12 cellular contexts compared by ENCODE assay signal in the genomic region with DNA sequence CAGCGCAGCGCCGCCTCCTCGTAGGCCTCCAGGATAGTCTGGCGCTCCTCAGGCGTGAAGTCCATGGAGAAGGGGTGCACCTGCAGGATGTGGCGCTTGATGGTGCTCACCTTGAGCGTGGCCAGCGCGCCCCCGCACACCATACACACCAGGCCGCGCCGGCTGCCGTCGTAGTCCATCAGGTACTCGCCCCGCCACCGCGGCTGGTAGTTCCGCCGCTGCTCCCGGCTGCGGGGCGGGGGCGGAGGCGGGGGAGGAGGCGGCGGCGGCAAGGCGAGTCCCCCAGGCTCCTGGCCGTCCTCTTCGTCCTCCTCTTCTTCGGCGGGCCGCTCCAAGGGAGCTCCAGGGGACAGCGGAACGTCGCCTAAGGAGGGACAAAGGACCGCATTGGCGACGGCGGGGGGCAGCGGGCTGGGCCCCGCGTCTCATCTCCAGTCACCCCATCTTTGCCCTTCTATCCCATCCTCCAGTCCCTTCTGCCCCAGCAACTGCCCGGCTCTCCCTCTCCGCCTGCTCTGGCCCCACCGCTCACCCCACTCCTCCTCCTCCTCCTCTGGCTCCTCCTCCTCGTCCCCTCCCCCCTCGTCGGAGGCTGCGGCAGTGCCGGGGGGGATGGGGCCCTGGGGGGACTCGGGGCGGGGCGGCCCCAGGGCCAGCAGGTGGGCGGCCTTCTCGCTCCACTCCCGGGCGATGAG. TPM values are rescaled to one million over a fixed set of nuclear protein-coding genes. Genes with fewer than 3 reads are reported as not detected.
DNase-seq lines count a peak whose midpoint lies in the region; ATAC-seq and TF ChIP-seq lines count a peak whose summit lies in the region.
"Had no signal": no experiment of that assay in that cellular context is flagged by ENCODE, and none has a peak within 500 bp of the region (broad histone marks: within the 10 kb centered on the region; RNA-seq: fewer than 3 reads in every experiment).

No MANE protein-coding gene starts in this region.

- H3K9me3 Mint-ChIP-seq in MCF 10A (ENCODE audit: unreplicated experiment) (no peaks in the 10 kb centered on the region), neural progenitor cell (no peaks in the 10 kb centered on the region), chondrocyte (ENCODE audit: low read depth) (no peaks in the 10 kb centered on the region)

- no peak for DNase-seq in breast epithelium (ENCODE audit: low spot score in 2 of 2)
- no peak for DNase-seq in MCF 10A (ENCODE audit: unreplicated experiment)
- DNase-seq in left cardiac atrium = peak; percentile 58
- peak; percentile 80 for DNase-seq in neural progenitor cell (ENCODE audit: low spot score)
- no peak for DNase-seq in vagina (ENCODE audit: extremely low spot score in 2 of 2)
- no peak for DNase-seq in chondrocyte (ENCODE audit: low spot score)
- no peak for DNase-seq in GM03348 (ENCODE audit: low spot score)
- no peak for DNase-seq in central memory CD4-positive, alpha-beta T cell
- DNase-seq: ACHN, KG1, NCI-H510A treated with DMSO at 0.1 percent for 48 hours, T-helper 2 cell had no signal

- no TSS peak for BruUV-seq in MCF 10A (replicated peaks; lab: Mats Ljungman, UMichigan)

- H3K4me1 ChIP-seq in breast epithelium = peaks cover 0 to 16% of the 10 kb centered on the region in 2 donors
- peaks cover 42% of the 10 kb centered on the region for H3K4me1 ChIP-seq in neural progenitor cell
- H3K4me1 ChIP-seq in vagina = peaks cover 43% of the 10 kb centered on the region

- peak overlapping the region; percentile 43 to 68 (median 48) for H3K4me3 ChIP-seq in breast epithelium
- peak overlapping the region; percentile 62 for H3K4me3 ChIP-seq in neural progenitor cell
- peak overlapping the region; percentile 45 to 49 for H3K4me3 ChIP-seq in vagina

- H3K4me2 ChIP-seq in neural progenitor cell = peak overlapping the region; percentile 92

- CTCF ChIA-PET in MCF 10A (lab: Yijun Ruan, JAX) = no interaction called here

- POLR2A ChIA-PET in MCF 10A (lab: Yijun Ruan, JAX) = no interaction called here

- peak overlapping the region; percentile 69 to 88 for H3K27ac ChIP-seq in breast epithelium
- peak overlapping the region; percentile 85 for H3K27ac ChIP-seq in neural progenitor cell
- peak overlapping the region; percentile 75 for H3K27ac ChIP-seq in vagina

- peak; percentile 10 to 25 for ATAC-seq in left cardiac atrium

- intact Hi-C loops in breast epithelium (cut with DNase I; ENCODE audit: low total_unique reads) (loop anchor here (5.0 kb wide), 1 partner anchor 194 kb away; no protein-coding TSS in a partner anchor), MCF 10A (cut with micrococcal nuclease) (no loop called here), left cardiac atrium (cut with DNase I) (loop anchor here in 1 of 2 donors (10.0 kb wide), 1 partner anchor 181 kb away; no protein-coding TSS in a partner anchor), vagina (cut with DNase I) (loop anchor here (1.0 to 10.0 kb wide), 2 partner anchors 50 to 181 kb away; a partner anchor contains a TSS)

- H3K9ac ChIP-seq in neural progenitor cell = no peak overlapping the region

- TF ChIP-seq POLR2A in breast epithelium (IDR thresholded peaks at IDR 0.05) (no peak), vagina (IDR thresholded peaks at IDR 0.05) (peak in 1 of 2 donors; percentile 13)

- H3K4me3 Mint-ChIP-seq in MCF 10A (ENCODE audit: unreplicated experiment) (no peak overlapping the region), neural progenitor cell (peak overlapping the region; percentile 70), chondrocyte (ENCODE audit: unreplicated experiment) (no peak overlapping the region)

- peaks cover 91% of the 10 kb centered on the region for H4K20me1 ChIP-seq in neural progenitor cell (ENCODE audit: low read depth)

- H3K27ac Mint-ChIP-seq in MCF 10A (ENCODE audit: low read depth, unreplicated experiment) = no peak overlapping the region
- H3K27ac Mint-ChIP-seq in neural progenitor cell = no peak overlapping the region
- H3K27ac Mint-ChIP-seq in chondrocyte (ENCODE audit: unreplicated experiment) = no peak overlapping the region

- no peak overlapping the region for H2AFZ ChIP-seq in neural progenitor cell (replicated peaks)

- H3K36me3 ChIP-seq in breast epithelium = no peaks in the 10 kb centered on the region
- peaks cover 7% of the 10 kb centered on the region for H3K36me3 ChIP-seq in neural progenitor cell
- H3K36me3 ChIP-seq in vagina = peaks cover 0 to 1% of the 10 kb centered on the region in 2 donors

- peaks cover 91% of the 10 kb centered on the region for H3K79me2 ChIP-seq in neural progenitor cell (ENCODE audit: low read depth)

- H3K27me3 Mint-ChIP-seq in MCF 10A (ENCODE audit: insufficient read depth, unreplicated experiment) (no peaks in the 10 kb centered on the region), neural progenitor cell (ENCODE audit: insufficient read depth, low read depth) (peaks cover 23% of the 10 kb centered on the region), chondrocyte (ENCODE audit: low read depth) (no peaks in the 10 kb centered on the region)

- no peaks in the 10 kb centered on the region for H3K27me3 ChIP-seq in breast epithelium
- no peaks in the 10 kb centered on the region for H3K27me3 ChIP-seq in neural progenitor cell
- H3K27me3 ChIP-seq in vagina = no peaks in the 10 kb centered on the region

- H3F3A ChIP-seq in neural progenitor cell (ENCODE audit: low read depth) = peaks cover 90% of the 10 kb centered on the region

- H3K4me1 Mint-ChIP-seq in MCF 10A (ENCODE audit: insufficient read depth, unreplicated experiment) (peaks cover 12% of the 10 kb centered on the region), neural progenitor cell (peaks cover 49% of the 10 kb centered on the region), chondrocyte (ENCODE audit: low read depth) (peaks cover 29% of the 10 kb centered on the region)

- TF ChIP-seq CTCF in breast epithelium (IDR thresholded peaks at IDR 0.05) (no peak), MCF 10A (IDR thresholded peaks at IDR 0.05; ENCODE audit: unreplicated experiment) (no peak), neural progenitor cell (IDR thresholded peaks at IDR 0.05) (no peak), vagina (IDR thresholded peaks at IDR 0.05) (no peak), chondrocyte (IDR thresholded peaks at IDR 0.05) (no peak)

- H3K9me3 ChIP-seq in breast epithelium = no peaks in the 10 kb centered on the region
- no peaks in the 10 kb centered on the region for H3K9me3 ChIP-seq in neural progenitor cell (ENCODE audit: low read depth)
- H3K9me3 ChIP-seq in vagina = no peaks in the 10 kb centered on the region

- H3K36me3 Mint-ChIP-seq in MCF 10A (ENCODE audit: insufficient read depth, unreplicated experiment) = peaks cover 33% of the 10 kb centered on the region
- H3K36me3 Mint-ChIP-seq in neural progenitor cell = peaks cover 13% of the 10 kb centered on the region
- peaks cover 5% of the 10 kb centered on the region for H3K36me3 Mint-ChIP-seq in chondrocyte (ENCODE audit: low read depth)

RNA-seq across cellular contexts. Expression of a gene that starts 4.9 kb away (rescaled TPM):
- total RNA-seq in breast epithelium (10 to 100 TPM in 1 of 3 donors, 1 to 10 TPM in 2; 8.8 to 12.5 (median 9.7) TPM), MCF 10A (2022) (2.6 and 5.2 TPM in 2 replicates), left cardiac atrium (10 to 100 TPM; 15.5 to 16.0 TPM), neural progenitor cell (ENCODE audit: low replicate concordance) (22.5 and 42.6 TPM in 2 replicates), vagina (13.0 TPM), chondrocyte (28.6 to 34.6 TPM (median 34.2 TPM) in 3 replicates)

RNA-seq across cellular contexts. Expression of a gene that starts 49.6 kb away (rescaled TPM):
- total RNA-seq in breast epithelium = 10 to 100 TPM in 2 of 3 donors, 1 to 10 TPM in 1; 4.8 to 13.8 (median 12.1) TPM
- 17.1 and 21.4 TPM in 2 replicates for total RNA-seq in MCF 10A (2022)
- total RNA-seq in left cardiac atrium = 10 to 100 TPM; 13.3 to 13.5 TPM
- total RNA-seq in neural progenitor cell (ENCODE audit: low replicate concordance) = 27.2 and 80.0 TPM in 2 replicates
- 6.6 TPM for total RNA-seq in vagina
- 25.4 to 36.0 TPM (median 32.2 TPM) in 3 replicates for total RNA-seq in chondrocyte

Comparison
In these comparisons a context has a peak if more than half of its experiments do, and no peak if none do; other contexts are left out.
1. DNase-seq: peak in left cardiac atrium (single experiment) and neural progenitor cell (single experiment); none in breast epithelium (0 of 2), MCF 10A (single experiment), vagina (0 of 2), chondrocyte (single experiment), GM03348 (single experiment) and central memory CD4-positive, alpha-beta T cell (single experiment).
2. Peak in every context shown above with its lines, with median percentiles within 50 percentile points of each other: H3K27ac ChIP-seq and H3K4me3 ChIP-seq.